Comparison of ENCODE assay signal across 8 cellular contexts in the genomic region with DNA sequence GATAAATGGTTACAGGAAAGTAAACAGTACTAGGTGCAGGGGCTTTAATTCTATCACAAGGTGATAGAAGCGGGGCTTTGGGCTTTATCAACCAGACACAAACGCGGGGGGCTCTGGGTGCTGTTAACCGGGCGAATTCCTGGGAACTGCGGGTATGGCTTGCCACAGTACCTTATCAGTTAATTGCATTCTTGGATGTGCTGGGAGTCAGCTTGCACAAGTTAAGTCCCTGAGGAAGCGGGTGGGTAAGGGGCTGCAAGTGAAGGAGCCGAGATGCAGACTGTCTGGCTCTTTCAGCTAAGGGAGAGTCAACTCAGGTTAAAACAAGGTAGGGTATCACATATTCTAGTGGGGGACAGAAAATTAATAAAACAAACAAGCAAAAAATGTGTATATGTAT. TPM values are rescaled to one million over a fixed set of nuclear protein-coding genes. Genes with fewer than 3 reads are reported as not detected.
DNase-seq lines count a peak whose midpoint lies in the region; ATAC-seq and TF ChIP-seq lines count a peak whose summit lies in the region.

No MANE protein-coding gene starts in this region.

- TF ChIP-seq CTCF in CD8-positive, alpha-beta T cell (IDR thresholded peaks at IDR 0.05) = no peak
- TF ChIP-seq CTCF in epithelial cell of proximal tubule (conservative IDR thresholded peaks at IDR 0.05; ENCODE audit: low read depth, low read length) = no peak
- no peak for TF ChIP-seq CTCF in parathyroid adenoma (IDR thresholded peaks at IDR 0.05)

- H3K4me1 ChIP-seq in CD8-positive, alpha-beta T cell (ENCODE audit: insufficient read depth, low read length) = peaks cover 57% of the 10 kb centered on the region
- no peaks in the 10 kb centered on the region; the same call in 1 of the 2 replicates for H3K4me1 ChIP-seq in SJSA1 (replicated peaks)
- H3K4me1 ChIP-seq in parathyroid adenoma = peaks cover 2% of the 10 kb centered on the region

- no peaks in the 10 kb centered on the region for H3K79me2 ChIP-seq in parathyroid adenoma

- H3K4me3 Mint-ChIP-seq in CD8-positive, alpha-beta T cell = peak overlapping the region; percentile 95

- peak overlapping the region; percentile 88 for H2AFZ ChIP-seq in parathyroid adenoma

- POLR2A ChIA-PET in CD8-positive, alpha-beta T cell (lab: Charles Lee) = interaction anchor here (0.8 to 2.9 kb wide), 8 partner anchors 11 to 161 kb away, joined by 3 to 10 read pairs (median 3); no protein-coding TSS in a partner anchor

- intact Hi-C loops in CD8-positive, alpha-beta T cell (cut with DNase I, micrococcal nuclease) = loop anchor here (1.0 to 5.0 kb wide), 9 partner anchors 71 to 211 kb away; a partner anchor contains a TSS

- no peaks in the 10 kb centered on the region for H3K27me3 Mint-ChIP-seq in CD8-positive, alpha-beta T cell (ENCODE audit: low read depth)

- no peaks in the 10 kb centered on the region for H3K9me3 ChIP-seq in CD8-positive, alpha-beta T cell (ENCODE audit: low read length)
- H3K9me3 ChIP-seq in SJSA1 (replicated peaks) (no peaks in the 10 kb centered on the region), parathyroid adenoma (ENCODE audit: control insufficient read depth, low read length) (no peaks in the 10 kb centered on the region)

- peaks cover 58% of the 10 kb centered on the region for H3K36me3 Mint-ChIP-seq in CD8-positive, alpha-beta T cell

- H3K9me3 Mint-ChIP-seq in CD8-positive, alpha-beta T cell = no peaks in the 10 kb centered on the region

- H3K4me1 Mint-ChIP-seq in CD8-positive, alpha-beta T cell (ENCODE audit: low read depth) = peaks cover 73% of the 10 kb centered on the region

- peak overlapping the region; percentile 93 for H3K27ac Mint-ChIP-seq in CD8-positive, alpha-beta T cell

- H3K36me3 ChIP-seq in CD8-positive, alpha-beta T cell (ENCODE audit: insufficient read depth, low read length) = peaks cover 16% of the 10 kb centered on the region
- H3K36me3 ChIP-seq in SJSA1 = no peaks in the 10 kb centered on the region
- no peaks in the 10 kb centered on the region for H3K36me3 ChIP-seq in parathyroid adenoma (ENCODE audit: control insufficient read depth, insufficient read depth, low read length)

- peak overlapping the region; percentile 80 for H3K27ac ChIP-seq in CD8-positive, alpha-beta T cell (ENCODE audit: low read depth, low read length)
- H3K27ac ChIP-seq in SJSA1 (no peak overlapping the region), parathyroid adenoma (peak overlapping the region; percentile 93), substantia nigra (ENCODE audit: low read depth, low read length, poor library complexity, severe bottlenecking) (no peak overlapping the region)

- no peak overlapping the region for H3K9ac ChIP-seq in parathyroid adenoma

- peak overlapping the region; percentile 70 for H3K4me2 ChIP-seq in parathyroid adenoma (ENCODE audit: low read length)

- H3K4me3 ChIP-seq in CD8-positive, alpha-beta T cell (ENCODE audit: low read depth, low read length) = peak overlapping the region; percentile 70
- H3K4me3 ChIP-seq in SJSA1 (peak overlapping the region; percentile 28), epithelial cell of proximal tubule (ENCODE audit: low read depth, low read length) (peak overlapping the region; percentile 38), parathyroid adenoma (ENCODE audit: low read depth, low read length) (peak overlapping the region; percentile 74)

- peak in 1 of 7 experiments; percentile 52 for DNase-seq in CD8-positive, alpha-beta T cell
- DNase-seq in SJSA1 (ENCODE audit: low read depth in 1 of 2, low spot score in 2 of 2) (no peak), epithelial cell of proximal tubule (ENCODE audit: low read depth) (no peak), NCI-H2171 (lab: John Stamatoyannopoulos, UW) (no peak), NCI-H1436 (lab: John Stamatoyannopoulos, UW) (no peak), substantia nigra (lab: John Stamatoyannopoulos, UW) (no peak)

- ATAC-seq in CD8-positive, alpha-beta T cell = peak; percentile 4
- no peak for ATAC-seq in GM18858 (IDR thresholded peaks at IDR 0.05; ENCODE audit: unreplicated experiment)

- H3K27me3 ChIP-seq in CD8-positive, alpha-beta T cell (ENCODE audit: insufficient read depth, low read length) = no peaks in the 10 kb centered on the region
- H3K27me3 ChIP-seq in SJSA1 (replicated peaks) (no peaks in the 10 kb centered on the region), parathyroid adenoma (ENCODE audit: control insufficient read depth, insufficient read depth, low read length) (no peaks in the 10 kb centered on the region)

- CTCF ChIA-PET in CD8-positive, alpha-beta T cell (lab: Charles Lee) = interaction anchor here (0.5 to 3.5 kb wide), 14 partner anchors 8 to 200 kb away, joined by 3 to 19 read pairs (median 3); no protein-coding TSS in a partner anchor

RNA-seq across cellular contexts. Expression of a gene that starts 0.7 kb away (rescaled TPM):
- 10 to 100 TPM; 16.6 to 17.5 TPM for total RNA-seq in CD8-positive, alpha-beta T cell
- 0.56 and 2.3 TPM in 2 replicates for total RNA-seq in SJSA1 (2014; rRNA removed; shearing (Covaris generic))
- total RNA-seq in epithelial cell of proximal tubule = 0.07 and 0.35 TPM in 2 replicates

RNA-seq across cellular contexts. Expression of a gene that starts 22.3 kb away (rescaled TPM):
- total RNA-seq in CD8-positive, alpha-beta T cell = under 1 TPM in 1 of 2 experiments, not detected in 1; 0.17 TPM
- total RNA-seq in SJSA1 (2014; rRNA removed; shearing (Covaris generic)) = not detected in 2 replicates
- not detected in 2 replicates for total RNA-seq in epithelial cell of proximal tubule

Comparison
In these comparisons a context has a peak if more than half of its experiments do, and no peak if none do; other contexts are left out.
1. H3K27ac ChIP-seq: peak in CD8-positive, alpha-beta T cell (single experiment) and parathyroid adenoma (single experiment); none in SJSA1 (single experiment) and substantia nigra (single experiment).
2. Peak in every context shown above with its lines, with median percentiles within 50 percentile points of each other: H3K4me3 ChIP-seq.